In the genomic region with DNA sequence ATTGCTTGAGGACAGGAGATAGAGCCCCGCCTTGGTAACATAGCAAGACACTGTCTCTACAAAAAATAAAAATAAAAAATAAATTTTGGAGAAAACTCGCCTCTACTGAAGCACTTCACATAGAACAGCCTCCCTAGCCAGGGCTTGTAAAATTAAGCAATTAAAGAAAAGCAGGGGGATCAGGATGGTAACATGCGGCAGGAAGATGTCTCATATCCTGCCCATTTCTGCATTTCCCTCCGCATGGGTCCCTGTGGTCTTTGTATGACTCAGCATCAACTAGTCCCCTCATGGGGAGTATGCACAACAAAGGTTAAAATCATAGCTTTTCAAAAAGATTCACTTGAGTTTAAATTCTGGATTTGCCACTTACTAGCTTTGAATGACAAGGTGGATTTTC, we compare ENCODE assay signal across 22 cellular contexts.
A peak's percentile ranks its signal among the peaks of the same experiment; 100 is the strongest.
DNase-seq lines count a peak whose midpoint lies in the region; ATAC-seq and TF ChIP-seq lines count a peak whose summit lies in the region.
"Had no signal": no experiment of that assay in that cellular context is flagged by ENCODE, and none has a peak within 500 bp of the region (broad histone marks: within the 10 kb centered on the region; RNA-seq: fewer than 3 reads in every experiment).

No MANE protein-coding gene starts in this region.

- no peak overlapping the region for H3K27ac ChIP-seq in A673 (ENCODE audit: low read depth, low read length, poor library complexity, severe bottlenecking)
- H3K27ac ChIP-seq: neutrophil, SK-N-MC, vagina had no signal

- H3K27me3 ChIP-seq in A673 (replicated peaks; ENCODE audit: insufficient read depth, low read depth, low read length, poor library complexity) (no peaks in the 10 kb centered on the region), BE2C (no peaks in the 10 kb centered on the region)
- H3K27me3 ChIP-seq: neutrophil, vagina had no signal

- ATAC-seq in GM18511 (IDR thresholded peaks at IDR 0.05; ENCODE audit: unreplicated experiment), result no peak
- ATAC-seq in left cardiac atrium, result no peak
- ATAC-seq: activated T-cell treated with anti-CD3 and anti-CD28 coated beads, Interleukin-2, amount 50 U/mL, for 72 hours; mucosa of descending colon; Panc1; right cardiac atrium had no signal

- DNase-seq in A673 (ENCODE audit: low spot score) (peak; percentile 92), HT1080 (ENCODE audit: low read depth) (peak; percentile 89), UCSD-AML1 (lab: John Stamatoyannopoulos, UW; ENCODE audit: unreplicated experiment) (peak; percentile 38), fibroblast of pulmonary artery (ENCODE audit: low read depth) (peak; percentile 62), BE2C (no peak), left cardiac atrium (no peak), DMS53 treated with DMSO at 0.1 percent for 48 hours (lab: John Stamatoyannopoulos, UW; ENCODE audit: unreplicated experiment) (no peak)
- DNase-seq: activated naive CD8-positive, alpha-beta T cell treated with anti-CD3 and anti-CD28 coated beads, Interleukin-2, amount 10 ng/mL, durations not matched to agents 7 days and 5 days; activated T-cell treated with anti-CD3 and anti-CD28 coated beads, Interleukin-2, amount 50 U/mL, for 72 hours; endodermal cell; hypothalamus; MM.1S; mucosa of descending colon; NCI-H69; right cardiac atrium; stimulated activated CD4-positive, alpha-beta T cell treated with anti-CD3 and anti-CD28 coated beads, Interleukin-2, amount 100 ng/mL, for 24 hours; T1000 had no signal

- H3K36me3 ChIP-seq in A673 (ENCODE audit: insufficient read depth, low read length, poor library complexity, severe bottlenecking) (no peaks in the 10 kb centered on the region), BE2C (no peaks in the 10 kb centered on the region)
- H3K36me3 ChIP-seq: neutrophil, vagina had no signal

- no TSS peak for BruUV-seq in A673 (replicated peaks; lab: Mats Ljungman, UMichigan)

- TF ChIP-seq CTCF in A673 (conservative IDR thresholded peaks at IDR 0.05; ENCODE audit: low read depth, low read length), result no peak
- no peak for TF ChIP-seq CTCF in fibroblast of pulmonary artery (IDR thresholded peaks at IDR 0.05; ENCODE audit: low read length, missing control alignments)
- TF ChIP-seq CTCF in BE2C (IDR thresholded peaks at IDR 0.05; ENCODE audit: low read depth, low read length), result no peak

- H3K4me1 ChIP-seq in A673 (ENCODE audit: insufficient read depth, low read length, poor library complexity, severe bottlenecking) (peaks cover 5% of the 10 kb centered on the region), BE2C (no peaks in the 10 kb centered on the region)
- H3K4me1 ChIP-seq: vagina had no signal

- POLR2A ChIA-PET in A673 (lab: Charles Lee; ENCODE audit: low non-redundant PET), result interaction anchor here (0.6 kb wide), 1 partner anchor 20 kb away, joined by 5 read pairs; no protein-coding TSS in a partner anchor

- intact Hi-C loops in A673 (cut with micrococcal nuclease; ENCODE audit: unreplicated experiment), result loop anchor here (2.0 kb wide), 1 partner anchor 376 kb away; no protein-coding TSS in a partner anchor
- intact Hi-C loops in left cardiac atrium (cut with DNase I), result no loop called here

- CTCF ChIA-PET in A673 (lab: Charles Lee), result no interaction called here

- H3K4me3 ChIP-seq in A673 (ENCODE audit: low read depth, low read length, poor library complexity, severe bottlenecking), result no peak overlapping the region
- H3K4me3 ChIP-seq in fibroblast of pulmonary artery (replicated peaks; ENCODE audit: low read depth, low read length), result no peak overlapping the region
- no peak overlapping the region for H3K4me3 ChIP-seq in BE2C (ENCODE audit: low read depth, low read length)
- H3K4me3 ChIP-seq: mucosa of descending colon, SK-N-MC, vagina had no signal

- H3K9me3 ChIP-seq in A673 (ENCODE audit: low read depth, low read length, poor library complexity, severe bottlenecking) (peaks cover 4% of the 10 kb centered on the region), BE2C (no peaks in the 10 kb centered on the region)
- H3K9me3 ChIP-seq: neutrophil, vagina had no signal

Comparison
In these comparisons a context has a peak if more than half of its experiments do, and no peak if none do; other contexts are left out.
1. DNase-seq: peak in A673 (single experiment), HT1080 (single experiment), UCSD-AML1 (single experiment) and fibroblast of pulmonary artery (single experiment); none in BE2C (single experiment), left cardiac atrium (single experiment) and DMS53 treated with DMSO at 0.1 percent for 48 hours (single experiment).